Comparison of ENCODE assay signal across 1 cellular context in genomic region chr22:33539902-33540751, GRCh38.
TF ChIP-seq lines count a peak whose summit lies in the region.

No MANE protein-coding gene starts in this region.

TF ChIP-seq in HepG2, 621 proteins besides CTCF, POLR2A, EP300 and RAD21 (continued from another document and continues in another):
- TF ChIP-seq SP140L (CRISPR knock-in tag; IDR thresholded peaks at IDR 0.05; ENCODE audit: borderline replicate concordance) (no peak), TCF7L2 (IDR thresholded peaks at IDR 0.05; ENCODE audit: low read depth, low read length) (no peak; the same call in 1 of the 2 replicates), ZNF644 (CRISPR knock-in tag; IDR thresholded peaks at IDR 0.05; ENCODE audit: low read depth) (peak; percentile 39; the same call in 1 of the 2 replicates), ATRX (CRISPR knock-in tag; IDR thresholded peaks at IDR 0.05; ENCODE audit: borderline replicate concordance) (no peak), HOMEZ (CRISPR knock-in tag; IDR thresholded peaks at IDR 0.05; ENCODE audit: low read depth) (peak; percentile 22), ZKSCAN8 (CRISPR knock-in tag; IDR thresholded peaks at IDR 0.05; ENCODE audit: borderline replicate concordance) (peak; percentile 45; the same call in 1 of the 2 replicates), NCOA1 (CRISPR knock-in tag; IDR thresholded peaks at IDR 0.05) (peak; percentile 93; the same call in 1 of the 2 replicates), ZNF253 (CRISPR knock-in tag; IDR thresholded peaks at IDR 0.05; ENCODE audit: borderline replicate concordance) (no peak), ZNF44 (CRISPR knock-in tag; IDR thresholded peaks at IDR 0.05) (no peak), U2AF1 (optimal IDR thresholded peaks at IDR 0.05; ENCODE audit: low read depth, low read length) (no peak), ZC3H13 (CRISPR knock-in tag; IDR thresholded peaks at IDR 0.05) (no peak), HNRNPH1 (optimal IDR thresholded peaks at IDR 0.05; ENCODE audit: low read depth, low read length) (no peak), ZFAT (CRISPR knock-in tag; conservative IDR thresholded peaks at IDR 0.05) (no peak), NFRKB (IDR thresholded peaks at IDR 0.05) (no peak), TOE1 (CRISPR knock-in tag; IDR thresholded peaks at IDR 0.05) (no peak), KDM4B (CRISPR knock-in tag; IDR thresholded peaks at IDR 0.05) (no peak), GABPB1 (CRISPR knock-in tag; IDR thresholded peaks at IDR 0.05) (no peak), ERF (CRISPR knock-in tag; IDR thresholded peaks at IDR 0.05) (no peak), ZNF7 (CRISPR knock-in tag; IDR thresholded peaks at IDR 0.05) (no peak), ZSCAN5A (CRISPR knock-in tag; IDR thresholded peaks at IDR 0.05; ENCODE audit: borderline replicate concordance) (no peak; the same call in 1 of the 2 replicates), ZBTB39 (CRISPR knock-in tag; IDR thresholded peaks at IDR 0.05) (no peak), SALL2 (CRISPR knock-in tag; IDR thresholded peaks at IDR 0.05) (peak; percentile 84; the same call in 1 of the 2 replicates), MXD1 (CRISPR knock-in tag; IDR thresholded peaks at IDR 0.05) (no peak), ZNF276 (CRISPR knock-in tag; IDR thresholded peaks at IDR 0.05; ENCODE audit: low read depth) (peak; percentile 80; the same call in 1 of the 2 replicates), CHD4 (IDR thresholded peaks at IDR 0.05; ENCODE audit: borderline replicate concordance, low read length) (peak; percentile 42; the same call in 1 of the 2 replicates), ZNF503 (CRISPR knock-in tag; IDR thresholded peaks at IDR 0.05) (peak; percentile 99), FOXK2 (IDR thresholded peaks at IDR 0.05) (peak; percentile 85), ZNF605 (CRISPR knock-in tag; IDR thresholded peaks at IDR 0.05) (peak; percentile 70; the same call in 1 of the 2 replicates), ZNF383 (CRISPR knock-in tag; IDR thresholded peaks at IDR 0.05; ENCODE audit: borderline replicate concordance) (no peak), ZNF333 (CRISPR knock-in tag; IDR thresholded peaks at IDR 0.05; ENCODE audit: borderline replicate concordance) (no peak), RFXAP (CRISPR knock-in tag; IDR thresholded peaks at IDR 0.05; ENCODE audit: borderline replicate concordance) (no peak; the same call in none of the 2 replicates), SP5 (CRISPR knock-in tag; IDR thresholded peaks at IDR 0.05; ENCODE audit: borderline replicate concordance, low read depth) (peak; percentile 98), KLF15 (CRISPR knock-in tag; IDR thresholded peaks at IDR 0.05; ENCODE audit: borderline replicate concordance) (no peak), U2AF2 (IDR thresholded peaks at IDR 0.05; ENCODE audit: low read depth, low read length) (no peak), MBNL3 (CRISPR knock-in tag; conservative IDR thresholded peaks at IDR 0.05) (no peak), ZNF678 (CRISPR knock-in tag; IDR thresholded peaks at IDR 0.05) (no peak), ZIK1 (CRISPR knock-in tag; IDR thresholded peaks at IDR 0.05; ENCODE audit: borderline replicate concordance, low read depth) (no peak), ZNF784 (CRISPR knock-in tag; IDR thresholded peaks at IDR 0.05; ENCODE audit: borderline replicate concordance) (0 out of 2 replicates have a peak, but pooled peaks have one; percentile 33)
- TF ChIP-seq, protein P1, sequence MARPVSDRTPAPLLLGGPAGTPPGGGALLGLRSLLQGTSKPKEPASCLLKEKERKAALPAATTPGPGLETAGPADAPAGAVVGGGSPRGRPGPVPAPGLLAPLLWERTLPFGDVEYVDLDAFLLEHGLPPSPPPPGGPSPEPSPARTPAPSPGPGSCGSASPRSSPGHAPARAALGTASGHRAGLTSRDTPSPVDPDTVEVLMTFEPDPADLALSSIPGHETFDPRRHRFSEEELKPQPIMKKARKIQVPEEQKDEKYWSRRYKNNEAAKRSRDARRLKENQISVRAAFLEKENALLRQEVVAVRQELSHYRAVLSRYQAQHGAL (CRISPR knock-in tag; IDR thresholded peaks at IDR 0.05; ENCODE audit: not compliant biosample characterization) = peak; percentile 45
- TF ChIP-seq, protein P2, sequence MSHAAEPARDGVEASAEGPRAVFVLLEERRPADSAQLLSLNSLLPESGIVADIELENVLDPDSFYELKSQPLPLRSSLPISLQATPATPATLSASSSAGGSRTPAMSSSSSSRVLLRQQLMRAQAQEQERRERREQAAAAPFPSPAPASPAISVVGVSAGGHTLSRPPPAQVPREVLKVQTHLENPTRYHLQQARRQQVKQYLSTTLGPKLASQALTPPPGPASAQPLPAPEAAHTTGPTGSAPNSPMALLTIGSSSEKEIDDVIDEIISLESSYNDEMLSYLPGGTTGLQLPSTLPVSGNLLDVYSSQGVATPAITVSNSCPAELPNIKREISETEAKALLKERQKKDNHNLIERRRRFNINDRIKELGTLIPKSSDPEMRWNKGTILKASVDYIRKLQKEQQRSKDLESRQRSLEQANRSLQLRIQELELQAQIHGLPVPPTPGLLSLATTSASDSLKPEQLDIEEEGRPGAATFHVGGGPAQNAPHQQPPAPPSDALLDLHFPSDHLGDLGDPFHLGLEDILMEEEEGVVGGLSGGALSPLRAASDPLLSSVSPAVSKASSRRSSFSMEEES (CRISPR knock-in tag; IDR thresholded peaks at IDR 0.05) = peak; percentile 89
- TF ChIP-seq, protein P3, sequence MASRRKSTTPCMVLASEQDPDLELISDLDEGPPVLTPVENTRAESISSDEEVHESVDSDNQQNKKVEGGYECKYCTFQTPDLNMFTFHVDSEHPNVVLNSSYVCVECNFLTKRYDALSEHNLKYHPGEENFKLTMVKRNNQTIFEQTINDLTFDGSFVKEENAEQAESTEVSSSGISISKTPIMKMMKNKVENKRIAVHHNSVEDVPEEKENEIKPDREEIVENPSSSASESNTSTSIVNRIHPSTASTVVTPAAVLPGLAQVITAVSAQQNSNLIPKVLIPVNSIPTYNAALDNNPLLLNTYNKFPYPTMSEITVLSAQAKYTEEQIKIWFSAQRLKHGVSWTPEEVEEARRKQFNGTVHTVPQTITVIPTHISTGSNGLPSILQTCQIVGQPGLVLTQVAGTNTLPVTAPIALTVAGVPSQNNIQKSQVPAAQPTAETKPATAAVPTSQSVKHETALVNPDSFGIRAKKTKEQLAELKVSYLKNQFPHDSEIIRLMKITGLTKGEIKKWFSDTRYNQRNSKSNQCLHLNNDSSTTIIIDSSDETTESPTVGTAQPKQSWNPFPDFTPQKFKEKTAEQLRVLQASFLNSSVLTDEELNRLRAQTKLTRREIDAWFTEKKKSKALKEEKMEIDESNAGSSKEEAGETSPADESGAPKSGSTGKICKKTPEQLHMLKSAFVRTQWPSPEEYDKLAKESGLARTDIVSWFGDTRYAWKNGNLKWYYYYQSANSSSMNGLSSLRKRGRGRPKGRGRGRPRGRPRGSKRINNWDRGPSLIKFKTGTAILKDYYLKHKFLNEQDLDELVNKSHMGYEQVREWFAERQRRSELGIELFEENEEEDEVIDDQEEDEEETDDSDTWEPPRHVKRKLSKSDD (CRISPR knock-in tag; IDR thresholded peaks at IDR 0.05; ENCODE audit: low read depth) = no peak
- TF ChIP-seq, protein P4, sequence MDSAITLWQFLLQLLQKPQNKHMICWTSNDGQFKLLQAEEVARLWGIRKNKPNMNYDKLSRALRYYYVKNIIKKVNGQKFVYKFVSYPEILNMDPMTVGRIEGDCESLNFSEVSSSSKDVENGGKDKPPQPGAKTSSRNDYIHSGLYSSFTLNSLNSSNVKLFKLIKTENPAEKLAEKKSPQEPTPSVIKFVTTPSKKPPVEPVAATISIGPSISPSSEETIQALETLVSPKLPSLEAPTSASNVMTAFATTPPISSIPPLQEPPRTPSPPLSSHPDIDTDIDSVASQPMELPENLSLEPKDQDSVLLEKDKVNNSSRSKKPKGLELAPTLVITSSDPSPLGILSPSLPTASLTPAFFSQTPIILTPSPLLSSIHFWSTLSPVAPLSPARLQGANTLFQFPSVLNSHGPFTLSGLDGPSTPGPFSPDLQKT (CRISPR knock-in tag; IDR thresholded peaks at IDR 0.05; ENCODE audit: borderline replicate concordance) = no peak
- TF ChIP-seq, protein P5, sequence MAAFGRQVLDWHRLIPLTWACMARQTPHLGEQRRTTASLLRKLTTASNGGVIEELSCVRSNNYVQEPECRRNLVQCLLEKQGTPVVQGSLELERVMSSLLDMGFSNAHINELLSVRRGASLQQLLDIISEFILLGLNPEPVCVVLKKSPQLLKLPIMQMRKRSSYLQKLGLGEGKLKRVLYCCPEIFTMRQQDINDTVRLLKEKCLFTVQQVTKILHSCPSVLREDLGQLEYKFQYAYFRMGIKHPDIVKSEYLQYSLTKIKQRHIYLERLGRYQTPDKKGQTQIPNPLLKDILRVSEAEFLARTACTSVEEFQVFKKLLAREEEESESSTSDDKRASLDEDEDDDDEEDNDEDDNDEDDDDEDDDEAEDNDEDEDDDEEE (CRISPR knock-in tag; IDR thresholded peaks at IDR 0.05) = no peak
